In genomic region chr6:32216292-32216691, GRCh38 we compare ENCODE assay signal across 1 cellular context.
TF ChIP-seq lines count a peak whose summit lies in the region.

No MANE protein-coding gene starts in this region.

TF ChIP-seq in K562, 482 proteins besides CTCF, POLR2A, EP300 and RAD21 (continued from another document):
- TF ChIP-seq UBTF (IDR thresholded peaks at IDR 0.05; ENCODE audit: borderline replicate concordance in 1 of 2, low read depth in 2 of 2, low read length in 2 of 2) (no peak), ERF (CRISPR knock-in tag; IDR thresholded peaks at IDR 0.05) (no peak), ZC3H8 (IDR thresholded peaks at IDR 0.05) (no peak), EGR1 (conservative IDR thresholded peaks at IDR 0.05) (no peak), HLTF (IDR thresholded peaks at IDR 0.05) (no peak), TOE1 (IDR thresholded peaks at IDR 0.05; ENCODE audit: borderline replicate concordance) (no peak), TOE1 (CRISPR knock-in tag; IDR thresholded peaks at IDR 0.05; ENCODE audit: borderline replicate concordance, low read depth) (no peak), ZNF134 (CRISPR knock-in tag; conservative IDR thresholded peaks at IDR 0.05) (no peak), POLR2AphosphoS2 (IDR thresholded peaks at IDR 0.05; ENCODE audit: low read length) (no peak), RHOXF2B (CRISPR knock-in tag; conservative IDR thresholded peaks at IDR 0.05) (no peak), ZZZ3 (IDR thresholded peaks at IDR 0.05) (no peak), ZNF408 (CRISPR knock-in tag; IDR thresholded peaks at IDR 0.05; ENCODE audit: low read depth) (no peak), MXI1 (IDR thresholded peaks at IDR 0.05; ENCODE audit: low read depth, low read length) (no peak), ZNF41 (CRISPR knock-in tag; conservative IDR thresholded peaks at IDR 0.05) (no peak), ZNF311 (CRISPR knock-in tag; IDR thresholded peaks at IDR 0.05) (no peak), TCF7L2 (IDR thresholded peaks at IDR 0.05; ENCODE audit: low read depth, low read length) (no peak), ZNF583 (CRISPR knock-in tag; IDR thresholded peaks at IDR 0.05) (peak; percentile 51; the same call in 1 of the 2 replicates), E2F1 (CRISPR knock-in tag; IDR thresholded peaks at IDR 0.05) (no peak), RBM39 (optimal IDR thresholded peaks at IDR 0.05; ENCODE audit: low read depth, low read length) (no peak), PTRF (tag; IDR thresholded peaks at IDR 0.05) (no peak), TRIM24 (IDR thresholded peaks at IDR 0.05) (no peak), ZNF197 (CRISPR knock-in tag; IDR thresholded peaks at IDR 0.05; ENCODE audit: low read depth) (no peak), ZNF79 (CRISPR knock-in tag; IDR thresholded peaks at IDR 0.05; ENCODE audit: low read depth) (no peak), KLF10 (CRISPR knock-in tag; IDR thresholded peaks at IDR 0.05) (no peak), KDM1A (IDR thresholded peaks at IDR 0.05) (no peak)
- TF ChIP-seq, protein P1, sequence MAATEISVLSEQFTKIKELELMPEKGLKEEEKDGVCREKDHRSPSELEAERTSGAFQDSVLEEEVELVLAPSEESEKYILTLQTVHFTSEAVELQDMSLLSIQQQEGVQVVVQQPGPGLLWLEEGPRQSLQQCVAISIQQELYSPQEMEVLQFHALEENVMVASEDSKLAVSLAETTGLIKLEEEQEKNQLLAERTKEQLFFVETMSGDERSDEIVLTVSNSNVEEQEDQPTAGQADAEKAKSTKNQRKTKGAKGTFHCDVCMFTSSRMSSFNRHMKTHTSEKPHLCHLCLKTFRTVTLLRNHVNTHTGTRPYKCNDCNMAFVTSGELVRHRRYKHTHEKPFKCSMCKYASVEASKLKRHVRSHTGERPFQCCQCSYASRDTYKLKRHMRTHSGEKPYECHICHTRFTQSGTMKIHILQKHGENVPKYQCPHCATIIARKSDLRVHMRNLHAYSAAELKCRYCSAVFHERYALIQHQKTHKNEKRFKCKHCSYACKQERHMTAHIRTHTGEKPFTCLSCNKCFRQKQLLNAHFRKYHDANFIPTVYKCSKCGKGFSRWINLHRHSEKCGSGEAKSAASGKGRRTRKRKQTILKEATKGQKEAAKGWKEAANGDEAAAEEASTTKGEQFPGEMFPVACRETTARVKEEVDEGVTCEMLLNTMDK (IDR thresholded peaks at IDR 0.05; ENCODE audit: borderline replicate concordance, insufficient read depth, low read depth, low read length, poor library complexity, severe bottlenecking) = no peak
- TF ChIP-seq, protein P2, sequence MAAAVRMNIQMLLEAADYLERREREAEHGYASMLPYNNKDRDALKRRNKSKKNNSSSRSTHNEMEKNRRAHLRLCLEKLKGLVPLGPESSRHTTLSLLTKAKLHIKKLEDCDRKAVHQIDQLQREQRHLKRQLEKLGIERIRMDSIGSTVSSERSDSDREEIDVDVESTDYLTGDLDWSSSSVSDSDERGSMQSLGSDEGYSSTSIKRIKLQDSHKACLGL (CRISPR knock-in tag; IDR thresholded peaks at IDR 0.05; ENCODE audit: borderline replicate concordance, poor library complexity, severe bottlenecking) = no peak
- TF ChIP-seq, protein P3, sequence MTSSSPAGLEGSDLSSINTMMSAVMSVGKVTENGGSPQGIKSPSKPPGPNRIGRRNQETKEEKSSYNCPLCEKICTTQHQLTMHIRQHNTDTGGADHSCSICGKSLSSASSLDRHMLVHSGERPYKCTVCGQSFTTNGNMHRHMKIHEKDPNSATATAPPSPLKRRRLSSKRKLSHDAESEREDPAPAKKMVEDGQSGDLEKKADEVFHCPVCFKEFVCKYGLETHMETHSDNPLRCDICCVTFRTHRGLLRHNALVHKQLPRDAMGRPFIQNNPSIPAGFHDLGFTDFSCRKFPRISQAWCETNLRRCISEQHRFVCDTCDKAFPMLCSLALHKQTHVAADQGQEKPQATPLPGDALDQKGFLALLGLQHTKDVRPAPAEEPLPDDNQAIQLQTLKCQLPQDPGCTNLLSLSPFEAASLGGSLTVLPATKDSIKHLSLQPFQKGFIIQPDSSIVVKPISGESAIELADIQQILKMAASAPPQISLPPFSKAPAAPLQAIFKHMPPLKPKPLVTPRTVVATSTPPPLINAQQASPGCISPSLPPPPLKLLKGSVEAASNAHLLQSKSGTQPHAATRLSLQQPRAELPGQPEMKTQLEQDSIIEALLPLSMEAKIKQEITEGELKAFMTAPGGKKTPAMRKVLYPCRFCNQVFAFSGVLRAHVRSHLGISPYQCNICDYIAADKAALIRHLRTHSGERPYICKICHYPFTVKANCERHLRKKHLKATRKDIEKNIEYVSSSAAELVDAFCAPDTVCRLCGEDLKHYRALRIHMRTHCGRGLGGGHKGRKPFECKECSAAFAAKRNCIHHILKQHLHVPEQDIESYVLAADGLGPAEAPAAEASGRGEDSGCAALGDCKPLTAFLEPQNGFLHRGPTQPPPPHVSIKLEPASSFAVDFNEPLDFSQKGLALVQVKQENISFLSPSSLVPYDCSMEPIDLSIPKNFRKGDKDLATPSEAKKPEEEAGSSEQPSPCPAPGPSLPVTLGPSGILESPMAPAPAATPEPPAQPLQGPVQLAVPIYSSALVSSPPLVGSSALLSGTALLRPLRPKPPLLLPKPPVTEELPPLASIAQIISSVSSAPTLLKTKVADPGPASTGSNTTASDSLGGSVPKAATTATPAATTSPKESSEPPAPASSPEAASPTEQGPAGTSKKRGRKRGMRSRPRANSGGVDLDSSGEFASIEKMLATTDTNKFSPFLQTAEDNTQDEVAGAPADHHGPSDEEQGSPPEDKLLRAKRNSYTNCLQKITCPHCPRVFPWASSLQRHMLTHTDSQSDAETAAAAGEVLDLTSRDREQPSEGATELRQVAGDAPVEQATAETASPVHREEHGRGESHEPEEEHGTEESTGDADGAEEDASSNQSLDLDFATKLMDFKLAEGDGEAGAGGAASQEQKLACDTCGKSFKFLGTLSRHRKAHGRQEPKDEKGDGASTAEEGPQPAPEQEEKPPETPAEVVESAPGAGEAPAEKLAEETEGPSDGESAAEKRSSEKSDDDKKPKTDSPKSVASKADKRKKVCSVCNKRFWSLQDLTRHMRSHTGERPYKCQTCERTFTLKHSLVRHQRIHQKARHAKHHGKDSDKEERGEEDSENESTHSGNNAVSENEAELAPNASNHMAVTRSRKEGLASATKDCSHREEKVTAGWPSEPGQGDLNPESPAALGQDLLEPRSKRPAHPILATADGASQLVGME (CRISPR knock-in tag; IDR thresholded peaks at IDR 0.05) = no peak
- TF ChIP-seq, protein P4, sequence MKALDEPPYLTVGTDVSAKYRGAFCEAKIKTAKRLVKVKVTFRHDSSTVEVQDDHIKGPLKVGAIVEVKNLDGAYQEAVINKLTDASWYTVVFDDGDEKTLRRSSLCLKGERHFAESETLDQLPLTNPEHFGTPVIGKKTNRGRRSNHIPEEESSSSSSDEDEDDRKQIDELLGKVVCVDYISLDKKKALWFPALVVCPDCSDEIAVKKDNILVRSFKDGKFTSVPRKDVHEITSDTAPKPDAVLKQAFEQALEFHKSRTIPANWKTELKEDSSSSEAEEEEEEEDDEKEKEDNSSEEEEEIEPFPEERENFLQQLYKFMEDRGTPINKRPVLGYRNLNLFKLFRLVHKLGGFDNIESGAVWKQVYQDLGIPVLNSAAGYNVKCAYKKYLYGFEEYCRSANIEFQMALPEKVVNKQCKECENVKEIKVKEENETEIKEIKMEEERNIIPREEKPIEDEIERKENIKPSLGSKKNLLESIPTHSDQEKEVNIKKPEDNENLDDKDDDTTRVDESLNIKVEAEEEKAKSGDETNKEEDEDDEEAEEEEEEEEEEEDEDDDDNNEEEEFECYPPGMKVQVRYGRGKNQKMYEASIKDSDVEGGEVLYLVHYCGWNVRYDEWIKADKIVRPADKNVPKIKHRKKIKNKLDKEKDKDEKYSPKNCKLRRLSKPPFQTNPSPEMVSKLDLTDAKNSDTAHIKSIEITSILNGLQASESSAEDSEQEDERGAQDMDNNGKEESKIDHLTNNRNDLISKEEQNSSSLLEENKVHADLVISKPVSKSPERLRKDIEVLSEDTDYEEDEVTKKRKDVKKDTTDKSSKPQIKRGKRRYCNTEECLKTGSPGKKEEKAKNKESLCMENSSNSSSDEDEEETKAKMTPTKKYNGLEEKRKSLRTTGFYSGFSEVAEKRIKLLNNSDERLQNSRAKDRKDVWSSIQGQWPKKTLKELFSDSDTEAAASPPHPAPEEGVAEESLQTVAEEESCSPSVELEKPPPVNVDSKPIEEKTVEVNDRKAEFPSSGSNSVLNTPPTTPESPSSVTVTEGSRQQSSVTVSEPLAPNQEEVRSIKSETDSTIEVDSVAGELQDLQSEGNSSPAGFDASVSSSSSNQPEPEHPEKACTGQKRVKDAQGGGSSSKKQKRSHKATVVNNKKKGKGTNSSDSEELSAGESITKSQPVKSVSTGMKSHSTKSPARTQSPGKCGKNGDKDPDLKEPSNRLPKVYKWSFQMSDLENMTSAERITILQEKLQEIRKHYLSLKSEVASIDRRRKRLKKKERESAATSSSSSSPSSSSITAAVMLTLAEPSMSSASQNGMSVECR (CRISPR knock-in tag; IDR thresholded peaks at IDR 0.05) = no peak
